In the genomic region with DNA sequence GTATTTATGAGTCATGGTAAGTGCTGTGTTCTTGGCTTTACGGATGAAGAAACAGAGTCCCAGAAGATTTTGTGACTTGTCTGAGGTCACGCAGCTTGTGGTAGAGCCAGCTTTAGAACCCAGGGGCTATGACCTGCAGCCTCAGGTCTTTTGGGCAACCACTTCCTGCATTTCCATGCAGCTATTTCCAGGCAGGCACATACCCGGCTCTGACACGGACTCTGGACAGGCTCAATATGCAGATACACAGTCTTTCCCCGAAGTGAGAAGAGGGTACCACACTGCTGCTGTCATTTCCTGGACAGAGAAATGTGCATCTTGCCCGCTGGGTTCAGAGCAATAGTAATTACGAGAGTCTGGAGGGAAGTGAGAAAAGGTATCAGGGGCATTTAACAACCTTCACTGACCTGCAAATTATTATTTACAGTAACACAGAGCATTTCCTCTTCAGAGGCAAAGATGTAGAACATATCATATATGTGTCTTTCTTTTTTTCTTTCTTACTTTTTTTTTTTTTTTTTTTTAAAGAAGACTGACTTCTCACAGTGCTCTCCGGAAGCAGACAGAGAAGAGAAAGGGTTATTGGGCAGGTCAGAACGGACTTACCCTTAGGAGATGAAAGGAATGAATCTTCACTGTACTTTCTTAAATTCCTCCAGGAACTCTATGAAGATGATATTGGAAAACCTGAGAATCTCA, we compare ENCODE assay signal across 1 cellular context.
A peak's percentile ranks its signal among the peaks of the same experiment; 100 is the strongest.
TF ChIP-seq lines count a peak whose summit lies in the region.

No MANE protein-coding gene starts in this region.

TF ChIP-seq in GM12878, 131 proteins besides CTCF, POLR2A, EP300 and RAD21 (continued from another document and continues in another):
- TF ChIP-seq E4F1 (IDR thresholded peaks at IDR 0.05; ENCODE audit: borderline replicate concordance, partially characterized antibody) (no peak), SPI1 (IDR thresholded peaks at IDR 0.05; ENCODE audit: borderline replicate concordance, insufficient read depth, low read depth, low read length) (peak; percentile 96), RCOR1 (conservative IDR thresholded peaks at IDR 0.05; ENCODE audit: low read depth, low read length) (peak; percentile 79; the same call in 1 of the 2 replicates), BHLHE40 (IDR thresholded peaks at IDR 0.05; ENCODE audit: borderline replicate concordance in 1 of 2, low read depth in 2 of 2, low read length in 1 of 2) (peak; percentile 76 to 79), ZNF24 (IDR thresholded peaks at IDR 0.05) (no peak), MYB (IDR thresholded peaks at IDR 0.05; ENCODE audit: borderline replicate concordance, low read depth, low read length) (no peak), FOXK2 (IDR thresholded peaks at IDR 0.05) (no peak), NRF1 (conservative IDR thresholded peaks at IDR 0.05; ENCODE audit: low read depth, low read length) (no peak), TCF12 (IDR thresholded peaks at IDR 0.05; ENCODE audit: low read depth, low read length) (peak; percentile 38; the same call in 1 of the 2 replicates), TAF1 (IDR thresholded peaks at IDR 0.05; ENCODE audit: borderline replicate concordance, low read depth, low read length) (no peak), POLR2AphosphoS5 (IDR thresholded peaks at IDR 0.05; ENCODE audit: low read length) (no peak), NFIC (IDR thresholded peaks at IDR 0.05; ENCODE audit: low read depth, low read length) (peak; percentile 91), SREBF2 (IDR thresholded peaks at IDR 0.05; ENCODE audit: low read length) (no peak), BACH1 (IDR thresholded peaks at IDR 0.05; ENCODE audit: borderline replicate concordance) (peak; percentile 66; the same call in 1 of the 2 replicates), NBN (IDR thresholded peaks at IDR 0.05) (peak; percentile 67), PAX5 (IDR thresholded peaks at IDR 0.05; ENCODE audit: borderline replicate concordance, low read depth, low read length) (peak; percentile 88; the same call in 1 of the 2 replicates), KAT2A (conservative IDR thresholded peaks at IDR 0.05; ENCODE audit: control insufficient read depth, low read depth, low read length) (no peak), NKRF (conservative IDR thresholded peaks at IDR 0.05) (no peak), SREBF1 (IDR thresholded peaks at IDR 0.05; ENCODE audit: low read length) (no peak), SMC3 (IDR thresholded peaks at IDR 0.05; ENCODE audit: borderline replicate concordance, low read length) (no peak), BCL3 (IDR thresholded peaks at IDR 0.05; ENCODE audit: borderline replicate concordance, insufficient read depth, low read depth, low read length, poor library complexity, severe bottlenecking) (peak; percentile 12), IRF4 (IDR thresholded peaks at IDR 0.05; ENCODE audit: low read depth, low read length) (peak; percentile 99), RB1 (IDR thresholded peaks at IDR 0.05; ENCODE audit: borderline replicate concordance) (no peak), POLR2AphosphoS2 (IDR thresholded peaks at IDR 0.05; ENCODE audit: low read depth, low read length) (no peak), RUNX3 (IDR thresholded peaks at IDR 0.05; ENCODE audit: low read length) (peak; percentile 91), HCFC1 (IDR thresholded peaks at IDR 0.05; ENCODE audit: low read length) (no peak), CREM (IDR thresholded peaks at IDR 0.05; ENCODE audit: low read depth) (peak; percentile 91), ATF7 (IDR thresholded peaks at IDR 0.05; ENCODE audit: low read depth) (peak; percentile 88), TCF3 (IDR thresholded peaks at IDR 0.05; ENCODE audit: borderline replicate concordance, insufficient read depth, low read depth, low read length) (peak; percentile 68; the same call in 1 of the 2 replicates), ZBTB40 (IDR thresholded peaks at IDR 0.05; ENCODE audit: borderline replicate concordance) (no peak), MTA2 (IDR thresholded peaks at IDR 0.05; ENCODE audit: low read depth) (peak; percentile 93), MEF2A (IDR thresholded peaks at IDR 0.05; ENCODE audit: insufficient read depth, low read depth, low read length) (peak; percentile 75), SUZ12 (IDR thresholded peaks at IDR 0.05; ENCODE audit: unreplicated experiment) (no peak), SMARCA5 (IDR thresholded peaks at IDR 0.05) (0 out of 2 replicates have a peak, but pooled peaks have one; percentile 52), GATAD2B (conservative IDR thresholded peaks at IDR 0.05; ENCODE audit: low read depth) (peak; percentile 86), POU2F2 (IDR thresholded peaks at IDR 0.05; ENCODE audit: borderline replicate concordance, low read depth, low read length) (peak; percentile 92)
- TF ChIP-seq, protein P1, sequence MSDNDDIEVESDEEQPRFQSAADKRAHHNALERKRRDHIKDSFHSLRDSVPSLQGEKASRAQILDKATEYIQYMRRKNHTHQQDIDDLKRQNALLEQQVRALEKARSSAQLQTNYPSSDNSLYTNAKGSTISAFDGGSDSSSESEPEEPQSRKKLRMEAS (IDR thresholded peaks at IDR 0.05; ENCODE audit: low read depth, low read length) = no peak
- TF ChIP-seq, protein P2, sequence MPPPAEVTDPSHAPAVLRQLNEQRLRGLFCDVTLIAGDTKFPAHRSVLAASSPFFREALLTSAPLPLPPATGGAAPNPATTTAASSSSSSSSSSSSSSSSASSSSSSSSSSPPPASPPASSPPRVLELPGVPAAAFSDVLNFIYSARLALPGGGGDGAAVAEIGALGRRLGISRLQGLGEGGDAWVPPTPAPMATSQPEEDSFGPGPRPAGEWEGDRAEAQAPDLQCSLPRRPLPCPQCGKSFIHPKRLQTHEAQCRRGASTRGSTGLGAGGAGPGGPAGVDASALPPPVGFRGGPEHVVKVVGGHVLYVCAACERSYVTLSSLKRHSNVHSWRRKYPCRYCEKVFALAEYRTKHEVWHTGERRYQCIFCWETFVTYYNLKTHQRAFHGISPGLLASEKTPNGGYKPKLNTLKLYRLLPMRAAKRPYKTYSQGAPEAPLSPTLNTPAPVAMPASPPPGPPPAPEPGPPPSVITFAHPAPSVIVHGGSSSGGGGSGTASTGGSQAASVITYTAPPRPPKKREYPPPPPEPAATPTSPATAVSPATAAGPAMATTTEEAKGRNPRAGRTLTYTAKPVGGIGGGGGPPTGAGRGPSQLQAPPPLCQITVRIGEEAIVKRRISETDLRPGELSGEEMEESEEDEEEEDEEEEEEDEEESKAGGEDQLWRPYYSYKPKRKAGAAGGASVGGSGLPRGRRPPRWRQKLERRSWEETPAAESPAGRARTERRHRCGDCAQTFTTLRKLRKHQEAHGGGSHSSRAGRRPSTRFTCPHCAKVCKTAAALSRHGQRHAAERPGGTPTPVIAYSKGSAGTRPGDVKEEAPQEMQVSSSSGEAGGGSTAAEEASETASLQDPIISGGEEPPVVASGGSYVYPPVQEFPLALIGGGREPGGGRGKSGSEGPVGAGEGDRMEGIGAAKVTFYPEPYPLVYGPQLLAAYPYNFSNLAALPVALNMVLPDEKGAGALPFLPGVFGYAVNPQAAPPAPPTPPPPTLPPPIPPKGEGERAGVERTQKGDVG (CRISPR knock-in tag; IDR thresholded peaks at IDR 0.05) = no peak
- TF ChIP-seq, protein P3, sequence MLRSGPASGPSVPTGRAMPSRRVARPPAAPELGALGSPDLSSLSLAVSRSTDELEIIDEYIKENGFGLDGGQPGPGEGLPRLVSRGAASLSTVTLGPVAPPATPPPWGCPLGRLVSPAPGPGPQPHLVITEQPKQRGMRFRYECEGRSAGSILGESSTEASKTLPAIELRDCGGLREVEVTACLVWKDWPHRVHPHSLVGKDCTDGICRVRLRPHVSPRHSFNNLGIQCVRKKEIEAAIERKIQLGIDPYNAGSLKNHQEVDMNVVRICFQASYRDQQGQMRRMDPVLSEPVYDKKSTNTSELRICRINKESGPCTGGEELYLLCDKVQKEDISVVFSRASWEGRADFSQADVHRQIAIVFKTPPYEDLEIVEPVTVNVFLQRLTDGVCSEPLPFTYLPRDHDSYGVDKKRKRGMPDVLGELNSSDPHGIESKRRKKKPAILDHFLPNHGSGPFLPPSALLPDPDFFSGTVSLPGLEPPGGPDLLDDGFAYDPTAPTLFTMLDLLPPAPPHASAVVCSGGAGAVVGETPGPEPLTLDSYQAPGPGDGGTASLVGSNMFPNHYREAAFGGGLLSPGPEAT (IDR thresholded peaks at IDR 0.05; ENCODE audit: low read depth) = peak; percentile 57
